1 cellular context compared by ENCODE assay signal in genomic region chr6:98847392-98847766, GRCh38.
TF ChIP-seq lines count a peak whose summit lies in the region.

No MANE protein-coding gene starts in this region.

TF ChIP-seq in IMR-90, 13 proteins besides CTCF, POLR2A, EP300 and RAD21:
- TF ChIP-seq RCOR1 (IDR thresholded peaks at IDR 0.05; ENCODE audit: insufficient replicate concordance, low read length): no peak
- TF ChIP-seq NFE2L2 (IDR thresholded peaks at IDR 0.05; ENCODE audit: low read depth, low read length): no peak
- TF ChIP-seq FOS (IDR thresholded peaks at IDR 0.05; ENCODE audit: low read depth, low read length): no peak
- TF ChIP-seq ELK1 (IDR thresholded peaks at IDR 0.05; ENCODE audit: borderline replicate concordance, low read depth, low read length): no peak
- no peak for TF ChIP-seq CHD1 (IDR thresholded peaks at IDR 0.05; ENCODE audit: low read depth, low read length)
- TF ChIP-seq MAZ (IDR thresholded peaks at IDR 0.05; ENCODE audit: borderline replicate concordance, low read depth, low read length): no peak
- no peak for TF ChIP-seq RFX5 (IDR thresholded peaks at IDR 0.05; ENCODE audit: low read depth, low read length)
- TF ChIP-seq MAFK (IDR thresholded peaks at IDR 0.05; ENCODE audit: low read depth, low read length): no peak
- TF ChIP-seq USF2 (IDR thresholded peaks at IDR 0.05; ENCODE audit: low read depth, low read length): no peak
- TF ChIP-seq SMC3 (IDR thresholded peaks at IDR 0.05; ENCODE audit: low read depth, low read length): no peak
